24 cellular contexts compared by ENCODE assay signal in genomic region chr13:66716502-66716901, GRCh38.
"Had no signal": no experiment of that assay in that cellular context is flagged by ENCODE, and none has a peak within 500 bp of the region (broad histone marks: within the 10 kb centered on the region; RNA-seq: fewer than 3 reads in every experiment).

No MANE protein-coding gene starts in this region.

- DNase-seq: cortex of kidney; effector memory CD8-positive, alpha-beta T cell; erythroblast; esophagus squamous epithelium; foreskin melanocyte; glutamatergic neuron; heart right ventricle; hippocampal formation; islet precursor cell; kidney glomerular epithelial cell; mesenchymal stem cell; midbrain; naive thymus-derived CD4-positive, alpha-beta T cell; nucleus accumbens; sigmoid colon; stimulated activated CD4-positive, alpha-beta T cell treated with anti-CD3 and anti-CD28 coated beads, Interleukin-4, amount 100 ng/mL, for 4 hours; stimulated activated naive CD8-positive, alpha-beta T cell treated with anti-CD3 and anti-CD28 coated beads, Interleukin-15, Interleukin-2, amounts not matched to agents 100 U/mL and 50 U/mL, for 24 hours; substantia nigra; testis; tibial artery had no signal

- ATAC-seq: effector memory CD8-positive, alpha-beta T cell; heart right ventricle; naive thymus-derived CD4-positive, alpha-beta T cell; stimulated activated memory B cell treated with anti-CD40 and anti-IgM and Interleukin-4, amounts not matched to agents 10 μg/mL and 1 μg/mL and 100 μg/mL, for 72 hours; stimulated activated naive CD8-positive, alpha-beta T cell treated with anti-CD3 and anti-CD28 coated beads, Interleukin-15, Interleukin-2, amounts not matched to agents 100 U/mL and 50 U/mL, for 24 hours had no signal

- H3K27me3 Mint-ChIP-seq: effector memory CD8-positive, alpha-beta T cell; naive thymus-derived CD4-positive, alpha-beta T cell; stimulated activated memory B cell treated with anti-CD40 and anti-IgM and Interleukin-4, amounts not matched to agents 10 μg/mL and 1 μg/mL and 100 μg/mL, for 72 hours; type B pancreatic cell had no signal

- H3K4me3 Mint-ChIP-seq: effector memory CD8-positive, alpha-beta T cell; naive thymus-derived CD4-positive, alpha-beta T cell; nephron; stimulated activated memory B cell treated with anti-CD40 and anti-IgM and Interleukin-4, amounts not matched to agents 10 μg/mL and 1 μg/mL and 100 μg/mL, for 72 hours; type B pancreatic cell had no signal

- H3K36me3 Mint-ChIP-seq: naive thymus-derived CD4-positive, alpha-beta T cell; stimulated activated memory B cell treated with anti-CD40 and anti-IgM and Interleukin-4, amounts not matched to agents 10 μg/mL and 1 μg/mL and 100 μg/mL, for 72 hours; type B pancreatic cell had no signal

- FAIRE-seq: endometrium had no signal

- H3K4me1 Mint-ChIP-seq: naive thymus-derived CD4-positive, alpha-beta T cell; nephron; stimulated activated memory B cell treated with anti-CD40 and anti-IgM and Interleukin-4, amounts not matched to agents 10 μg/mL and 1 μg/mL and 100 μg/mL, for 72 hours had no signal

- H3K9me3 Mint-ChIP-seq: nephron; stimulated activated memory B cell treated with anti-CD40 and anti-IgM and Interleukin-4, amounts not matched to agents 10 μg/mL and 1 μg/mL and 100 μg/mL, for 72 hours; type B pancreatic cell had no signal
